Comparison of ENCODE assay signal across 2 cellular contexts in the genomic region with DNA sequence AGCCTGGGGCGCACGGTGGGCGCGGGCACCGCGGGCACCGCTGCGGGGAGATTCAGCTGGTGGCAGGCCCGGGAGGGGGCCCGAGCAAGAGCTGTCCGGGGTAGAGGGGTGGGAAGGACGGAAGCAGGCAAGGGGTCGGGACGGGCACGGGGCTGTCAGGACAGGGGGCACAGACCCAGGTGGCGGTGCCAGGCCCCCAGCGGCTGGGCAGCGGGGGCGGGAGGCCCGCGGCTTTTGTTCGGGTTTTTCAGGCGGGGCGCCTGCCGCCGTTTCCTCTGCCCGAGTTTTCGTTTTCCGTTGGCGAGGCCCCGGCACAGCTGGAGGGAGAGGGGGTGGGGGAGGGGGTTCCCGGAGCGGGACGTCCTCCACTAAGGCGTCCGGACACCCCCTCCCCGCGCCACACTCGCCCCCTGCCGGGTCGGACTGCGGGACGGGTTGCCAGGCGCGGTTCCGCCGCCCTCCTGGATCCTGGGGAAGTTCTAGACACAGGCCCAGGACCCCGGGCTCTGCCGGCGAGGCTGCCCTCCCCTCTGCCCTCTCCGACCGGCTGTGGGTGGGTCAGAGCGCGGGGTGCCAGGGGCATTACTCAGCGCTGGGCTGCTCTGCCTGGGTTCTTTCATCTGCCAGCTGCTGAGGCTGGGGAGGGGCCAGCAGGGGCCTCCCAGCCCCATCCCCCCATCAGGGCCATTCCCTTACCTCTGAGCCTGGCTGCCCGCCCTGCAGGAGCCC.
TF ChIP-seq lines count a peak whose summit lies in the region.

No MANE protein-coding gene starts in this region.

TF ChIP-seq in GM23338, 12 proteins besides CTCF, POLR2A, EP300 and RAD21 (continued from another document):
- TF ChIP-seq, protein P1, sequence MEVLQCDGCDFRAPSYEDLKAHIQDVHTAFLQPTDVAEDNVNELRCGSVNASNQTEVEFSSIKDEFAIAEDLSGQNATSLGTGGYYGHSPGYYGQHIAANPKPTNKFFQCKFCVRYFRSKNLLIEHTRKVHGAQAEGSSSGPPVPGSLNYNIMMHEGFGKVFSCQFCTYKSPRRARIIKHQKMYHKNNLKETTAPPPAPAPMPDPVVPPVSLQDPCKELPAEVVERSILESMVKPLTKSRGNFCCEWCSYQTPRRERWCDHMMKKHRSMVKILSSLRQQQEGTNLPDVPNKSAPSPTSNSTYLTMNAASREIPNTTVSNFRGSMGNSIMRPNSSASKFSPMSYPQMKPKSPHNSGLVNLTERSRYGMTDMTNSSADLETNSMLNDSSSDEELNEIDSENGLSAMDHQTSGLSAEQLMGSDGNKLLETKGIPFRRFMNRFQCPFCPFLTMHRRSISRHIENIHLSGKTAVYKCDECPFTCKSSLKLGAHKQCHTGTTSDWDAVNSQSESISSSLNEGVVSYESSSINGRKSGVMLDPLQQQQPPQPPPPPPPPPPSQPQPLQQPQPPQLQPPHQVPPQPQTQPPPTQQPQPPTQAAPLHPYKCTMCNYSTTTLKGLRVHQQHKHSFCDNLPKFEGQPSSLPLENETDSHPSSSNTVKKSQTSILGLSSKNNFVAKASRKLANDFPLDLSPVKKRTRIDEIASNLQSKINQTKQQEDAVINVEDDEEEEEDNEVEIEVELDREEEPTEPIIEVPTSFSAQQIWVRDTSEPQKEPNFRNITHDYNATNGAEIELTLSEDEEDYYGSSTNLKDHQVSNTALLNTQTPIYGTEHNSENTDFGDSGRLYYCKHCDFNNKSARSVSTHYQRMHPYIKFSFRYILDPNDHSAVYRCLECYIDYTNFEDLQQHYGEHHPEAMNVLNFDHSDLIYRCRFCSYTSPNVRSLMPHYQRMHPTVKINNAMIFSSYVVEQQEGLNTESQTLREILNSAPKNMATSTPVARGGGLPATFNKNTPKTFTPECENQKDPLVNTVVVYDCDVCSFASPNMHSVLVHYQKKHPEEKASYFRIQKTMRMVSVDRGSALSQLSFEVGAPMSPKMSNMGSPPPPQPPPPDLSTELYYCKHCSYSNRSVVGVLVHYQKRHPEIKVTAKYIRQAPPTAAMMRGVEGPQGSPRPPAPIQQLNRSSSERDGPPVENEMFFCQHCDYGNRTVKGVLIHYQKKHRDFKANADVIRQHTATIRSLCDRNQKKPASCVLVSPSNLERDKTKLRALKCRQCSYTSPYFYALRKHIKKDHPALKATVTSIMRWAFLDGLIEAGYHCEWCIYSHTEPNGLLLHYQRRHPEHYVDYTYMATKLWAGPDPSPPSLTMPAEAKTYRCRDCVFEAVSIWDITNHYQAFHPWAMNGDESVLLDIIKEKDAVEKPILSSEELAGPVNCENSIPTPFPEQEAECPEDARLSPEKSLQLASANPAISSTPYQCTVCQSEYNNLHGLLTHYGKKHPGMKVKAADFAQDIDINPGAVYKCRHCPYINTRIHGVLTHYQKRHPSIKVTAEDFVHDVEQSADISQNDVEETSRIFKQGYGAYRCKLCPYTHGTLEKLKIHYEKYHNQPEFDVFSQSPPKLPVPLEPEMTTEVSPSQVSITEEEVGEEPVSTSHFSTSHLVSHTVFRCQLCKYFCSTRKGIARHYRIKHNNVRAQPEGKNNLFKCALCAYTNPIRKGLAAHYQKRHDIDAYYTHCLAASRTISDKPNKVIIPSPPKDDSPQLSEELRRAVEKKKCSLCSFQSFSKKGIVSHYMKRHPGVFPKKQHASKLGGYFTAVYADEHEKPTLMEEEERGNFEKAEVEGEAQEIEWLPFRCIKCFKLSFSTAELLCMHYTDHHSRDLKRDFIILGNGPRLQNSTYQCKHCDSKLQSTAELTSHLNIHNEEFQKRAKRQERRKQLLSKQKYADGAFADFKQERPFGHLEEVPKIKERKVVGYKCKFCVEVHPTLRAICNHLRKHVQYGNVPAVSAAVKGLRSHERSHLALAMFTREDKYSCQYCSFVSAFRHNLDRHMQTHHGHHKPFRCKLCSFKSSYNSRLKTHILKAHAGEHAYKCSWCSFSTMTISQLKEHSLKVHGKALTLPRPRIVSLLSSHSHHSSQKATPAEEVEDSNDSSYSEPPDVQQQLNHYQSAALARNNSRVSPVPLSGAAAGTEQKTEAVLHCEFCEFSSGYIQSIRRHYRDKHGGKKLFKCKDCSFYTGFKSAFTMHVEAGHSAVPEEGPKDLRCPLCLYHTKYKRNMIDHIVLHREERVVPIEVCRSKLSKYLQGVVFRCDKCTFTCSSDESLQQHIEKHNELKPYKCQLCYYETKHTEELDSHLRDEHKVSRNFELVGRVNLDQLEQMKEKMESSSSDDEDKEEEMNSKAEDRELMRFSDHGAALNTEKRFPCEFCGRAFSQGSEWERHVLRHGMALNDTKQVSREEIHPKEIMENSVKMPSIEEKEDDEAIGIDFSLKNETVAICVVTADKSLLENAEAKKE (CRISPR knock-in tag; IDR thresholded peaks at IDR 0.05) = no peak
- TF ChIP-seq, protein P2, sequence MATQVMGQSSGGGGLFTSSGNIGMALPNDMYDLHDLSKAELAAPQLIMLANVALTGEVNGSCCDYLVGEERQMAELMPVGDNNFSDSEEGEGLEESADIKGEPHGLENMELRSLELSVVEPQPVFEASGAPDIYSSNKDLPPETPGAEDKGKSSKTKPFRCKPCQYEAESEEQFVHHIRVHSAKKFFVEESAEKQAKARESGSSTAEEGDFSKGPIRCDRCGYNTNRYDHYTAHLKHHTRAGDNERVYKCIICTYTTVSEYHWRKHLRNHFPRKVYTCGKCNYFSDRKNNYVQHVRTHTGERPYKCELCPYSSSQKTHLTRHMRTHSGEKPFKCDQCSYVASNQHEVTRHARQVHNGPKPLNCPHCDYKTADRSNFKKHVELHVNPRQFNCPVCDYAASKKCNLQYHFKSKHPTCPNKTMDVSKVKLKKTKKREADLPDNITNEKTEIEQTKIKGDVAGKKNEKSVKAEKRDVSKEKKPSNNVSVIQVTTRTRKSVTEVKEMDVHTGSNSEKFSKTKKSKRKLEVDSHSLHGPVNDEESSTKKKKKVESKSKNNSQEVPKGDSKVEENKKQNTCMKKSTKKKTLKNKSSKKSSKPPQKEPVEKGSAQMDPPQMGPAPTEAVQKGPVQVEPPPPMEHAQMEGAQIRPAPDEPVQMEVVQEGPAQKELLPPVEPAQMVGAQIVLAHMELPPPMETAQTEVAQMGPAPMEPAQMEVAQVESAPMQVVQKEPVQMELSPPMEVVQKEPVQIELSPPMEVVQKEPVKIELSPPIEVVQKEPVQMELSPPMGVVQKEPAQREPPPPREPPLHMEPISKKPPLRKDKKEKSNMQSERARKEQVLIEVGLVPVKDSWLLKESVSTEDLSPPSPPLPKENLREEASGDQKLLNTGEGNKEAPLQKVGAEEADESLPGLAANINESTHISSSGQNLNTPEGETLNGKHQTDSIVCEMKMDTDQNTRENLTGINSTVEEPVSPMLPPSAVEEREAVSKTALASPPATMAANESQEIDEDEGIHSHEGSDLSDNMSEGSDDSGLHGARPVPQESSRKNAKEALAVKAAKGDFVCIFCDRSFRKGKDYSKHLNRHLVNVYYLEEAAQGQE (IDR thresholded peaks at IDR 0.05; ENCODE audit: unreplicated experiment) = no peak
- no peak for TF ChIP-seq NANOG (IDR thresholded peaks at IDR 0.05; ENCODE audit: borderline replicate concordance)
- TF ChIP-seq POLR2AphosphoS5 (IDR thresholded peaks at IDR 0.05; ENCODE audit: low read depth) = no peak; the same call in 1 of the 2 replicates

TF ChIP-seq in SK-N-SH, 30 proteins besides CTCF, POLR2A, EP300 and RAD21 (continues in another document):
- TF ChIP-seq, protein P2 (IDR thresholded peaks at IDR 0.05; ENCODE audit: low read depth, low read length) = no peak
- no peak for TF ChIP-seq CHD2 (IDR thresholded peaks at IDR 0.05; ENCODE audit: low read length, partially characterized antibody)
- TF ChIP-seq, protein P3, sequence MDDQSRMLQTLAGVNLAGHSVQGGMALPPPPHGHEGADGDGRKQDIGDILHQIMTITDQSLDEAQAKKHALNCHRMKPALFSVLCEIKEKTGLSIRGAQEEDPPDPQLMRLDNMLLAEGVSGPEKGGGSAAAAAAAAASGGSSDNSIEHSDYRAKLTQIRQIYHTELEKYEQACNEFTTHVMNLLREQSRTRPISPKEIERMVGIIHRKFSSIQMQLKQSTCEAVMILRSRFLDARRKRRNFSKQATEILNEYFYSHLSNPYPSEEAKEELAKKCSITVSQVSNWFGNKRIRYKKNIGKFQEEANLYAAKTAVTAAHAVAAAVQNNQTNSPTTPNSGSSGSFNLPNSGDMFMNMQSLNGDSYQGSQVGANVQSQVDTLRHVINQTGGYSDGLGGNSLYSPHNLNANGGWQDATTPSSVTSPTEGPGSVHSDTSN (IDR thresholded peaks at IDR 0.05) = peak; percentile 86
- no peak for TF ChIP-seq RCOR1 (IDR thresholded peaks at IDR 0.05; ENCODE audit: low read length)
- TF ChIP-seq GATA2 (CRISPR knock-in tag; IDR thresholded peaks at IDR 0.05) = no peak
- TF ChIP-seq GABPA (IDR thresholded peaks at IDR 0.05; ENCODE audit: low read depth) = no peak
- TF ChIP-seq, protein P4, sequence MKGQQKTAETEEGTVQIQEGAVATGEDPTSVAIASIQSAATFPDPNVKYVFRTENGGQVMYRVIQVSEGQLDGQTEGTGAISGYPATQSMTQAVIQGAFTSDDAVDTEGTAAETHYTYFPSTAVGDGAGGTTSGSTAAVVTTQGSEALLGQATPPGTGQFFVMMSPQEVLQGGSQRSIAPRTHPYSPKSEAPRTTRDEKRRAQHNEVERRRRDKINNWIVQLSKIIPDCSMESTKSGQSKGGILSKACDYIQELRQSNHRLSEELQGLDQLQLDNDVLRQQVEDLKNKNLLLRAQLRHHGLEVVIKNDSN (IDR thresholded peaks at IDR 0.05; ENCODE audit: borderline replicate concordance, low read depth) = no peak
- TF ChIP-seq ELF1 (IDR thresholded peaks at IDR 0.05) = no peak
- TF ChIP-seq JUND (IDR thresholded peaks at IDR 0.05) = peak; percentile 71; the same call in 1 of the 2 replicates
- no peak for TF ChIP-seq MEF2A (IDR thresholded peaks at IDR 0.05; ENCODE audit: borderline replicate concordance, low read depth)
- TF ChIP-seq TAF1 (IDR thresholded peaks at IDR 0.05; ENCODE audit: borderline replicate concordance, low read depth, low read length) = 0 out of 2 replicates have a peak, but pooled peaks have one; percentile 33
- no peak for TF ChIP-seq MXI1 (IDR thresholded peaks at IDR 0.05; ENCODE audit: low read depth, low read length)
- TF ChIP-seq SMC3 (IDR thresholded peaks at IDR 0.05; ENCODE audit: low read depth, low read length) = no peak
- no peak for TF ChIP-seq FOXM1 (IDR thresholded peaks at IDR 0.05; ENCODE audit: low read depth)
- TF ChIP-seq, protein P5, sequence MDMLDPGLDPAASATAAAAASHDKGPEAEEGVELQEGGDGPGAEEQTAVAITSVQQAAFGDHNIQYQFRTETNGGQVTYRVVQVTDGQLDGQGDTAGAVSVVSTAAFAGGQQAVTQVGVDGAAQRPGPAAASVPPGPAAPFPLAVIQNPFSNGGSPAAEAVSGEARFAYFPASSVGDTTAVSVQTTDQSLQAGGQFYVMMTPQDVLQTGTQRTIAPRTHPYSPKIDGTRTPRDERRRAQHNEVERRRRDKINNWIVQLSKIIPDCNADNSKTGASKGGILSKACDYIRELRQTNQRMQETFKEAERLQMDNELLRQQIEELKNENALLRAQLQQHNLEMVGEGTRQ (IDR thresholded peaks at IDR 0.05; ENCODE audit: borderline replicate concordance, low read depth, low read length) = no peak
- TF ChIP-seq SIN3A (IDR thresholded peaks at IDR 0.05; ENCODE audit: borderline replicate concordance, low read depth, low read length) = 0 out of 2 replicates have a peak, but pooled peaks have one; percentile 35
- TF ChIP-seq, protein P6, sequence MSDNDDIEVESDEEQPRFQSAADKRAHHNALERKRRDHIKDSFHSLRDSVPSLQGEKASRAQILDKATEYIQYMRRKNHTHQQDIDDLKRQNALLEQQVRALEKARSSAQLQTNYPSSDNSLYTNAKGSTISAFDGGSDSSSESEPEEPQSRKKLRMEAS (IDR thresholded peaks at IDR 0.05; ENCODE audit: low read depth) = no peak
- TF ChIP-seq, protein P7, sequence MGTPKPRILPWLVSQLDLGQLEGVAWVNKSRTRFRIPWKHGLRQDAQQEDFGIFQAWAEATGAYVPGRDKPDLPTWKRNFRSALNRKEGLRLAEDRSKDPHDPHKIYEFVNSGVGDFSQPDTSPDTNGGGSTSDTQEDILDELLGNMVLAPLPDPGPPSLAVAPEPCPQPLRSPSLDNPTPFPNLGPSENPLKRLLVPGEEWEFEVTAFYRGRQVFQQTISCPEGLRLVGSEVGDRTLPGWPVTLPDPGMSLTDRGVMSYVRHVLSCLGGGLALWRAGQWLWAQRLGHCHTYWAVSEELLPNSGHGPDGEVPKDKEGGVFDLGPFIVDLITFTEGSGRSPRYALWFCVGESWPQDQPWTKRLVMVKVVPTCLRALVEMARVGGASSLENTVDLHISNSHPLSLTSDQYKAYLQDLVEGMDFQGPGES (IDR thresholded peaks at IDR 0.05; ENCODE audit: low read depth, low read length) = no peak
- peak; percentile 49; the same call in 1 of the 2 replicates for TF ChIP-seq RXRA (IDR thresholded peaks at IDR 0.05; ENCODE audit: borderline replicate concordance, low read depth)
- no peak for TF ChIP-seq RFX5 (IDR thresholded peaks at IDR 0.05; ENCODE audit: low read length)
- peak; percentile 51; the same call in 1 of the 2 replicates for TF ChIP-seq NFIC (IDR thresholded peaks at IDR 0.05; ENCODE audit: borderline replicate concordance)
- no peak for TF ChIP-seq EZH2phosphoT487 (IDR thresholded peaks at IDR 0.05; ENCODE audit: borderline replicate concordance, low read depth)
- TF ChIP-seq NRF1 (IDR thresholded peaks at IDR 0.05; ENCODE audit: low read depth, low read length) = no peak
